Comparison of ENCODE assay signal across 9 cellular contexts in the genomic region with DNA sequence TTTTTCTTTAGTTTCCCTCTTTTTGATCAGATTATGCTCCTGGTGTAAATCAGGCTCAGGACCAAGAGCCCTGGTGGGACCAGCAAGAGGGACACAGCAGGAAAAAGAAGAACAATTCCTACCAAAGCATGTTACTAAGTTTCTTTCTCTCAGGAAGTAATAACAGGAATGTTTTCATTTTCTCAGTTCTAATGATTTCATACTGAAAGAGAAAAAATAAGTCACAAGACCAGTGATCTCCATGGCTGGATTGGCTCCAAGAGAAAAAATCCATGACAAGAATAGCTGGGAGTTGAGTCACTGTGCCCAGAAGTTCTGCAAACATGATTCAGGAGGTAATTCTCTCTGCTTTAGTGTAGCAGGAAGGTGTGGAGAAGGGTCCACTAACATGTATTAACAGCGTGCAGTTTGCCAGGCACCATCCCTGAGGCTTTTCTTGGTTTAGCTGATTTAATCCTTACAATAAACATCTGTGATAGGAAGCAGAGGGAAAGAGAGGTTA. TPM values are rescaled to one million over a fixed set of nuclear protein-coding genes. Genes with fewer than 3 reads are reported as not detected.
A peak's percentile ranks its signal among the peaks of the same experiment; 100 is the strongest.
DNase-seq lines count a peak whose midpoint lies in the region; ATAC-seq and TF ChIP-seq lines count a peak whose summit lies in the region.
"Had no signal": no experiment of that assay in that cellular context is flagged by ENCODE, and none has a peak within 500 bp of the region (broad histone marks: within the 10 kb centered on the region; RNA-seq: fewer than 3 reads in every experiment).

No MANE protein-coding gene starts in this region.

- TF ChIP-seq CTCF in AG09319 (IDR thresholded peaks at IDR 0.05; ENCODE audit: low read depth, low read length) (no peak), fibroblast of mammary gland (conservative IDR thresholded peaks at IDR 0.05; ENCODE audit: control insufficient read depth, insufficient read depth, low read depth, low read length) (no peak), osteocyte (IDR thresholded peaks at IDR 0.05) (no peak), CD14-positive monocyte (IDR thresholded peaks at IDR 0.05) (no peak)

- intact Hi-C loops in CD14-positive monocyte (cut with micrococcal nuclease) = no loop called here

- no peaks in the 10 kb centered on the region for H3K27me3 Mint-ChIP-seq in osteocyte (ENCODE audit: unreplicated experiment)
- H3K27me3 Mint-ChIP-seq in CD14-positive monocyte (ENCODE audit: low read depth in 3 of 3) = peaks cover 0 to 2% (median 1%) of the 10 kb centered on the region in 3 donors

- H3K36me3 Mint-ChIP-seq in osteocyte (ENCODE audit: unreplicated experiment) (no peaks in the 10 kb centered on the region), CD14-positive monocyte (no peaks in the 10 kb centered on the region)

- H3K27ac Mint-ChIP-seq in osteocyte (ENCODE audit: unreplicated experiment) (peak overlapping the region; percentile 97), CD14-positive monocyte (peak overlapping the region in 1 of 7 donors; percentile 41)

- ATAC-seq in GM19035 (IDR thresholded peaks at IDR 0.05; ENCODE audit: unreplicated experiment) = no peak

- DNase-seq in AG09319 (ENCODE audit: extremely low read depth, low read depth) (peak; percentile 76), RKO (ENCODE audit: low spot score) (peak; percentile 91), fibroblast of mammary gland (ENCODE audit: low read depth) (peak; percentile 97), osteocyte (ENCODE audit: extremely low spot score, unreplicated experiment) (no peak), CD14-positive monocyte (ENCODE audit: low spot score) (no peak)
- no peak for DNase-seq in stimulated activated CD4-positive, alpha-beta T cell treated with anti-CD3 and anti-CD28 coated beads, Interleukin-2, amount 100 ng/mL, for 24 hours
- no peak for DNase-seq in activated CD4-positive, CD25-positive, alpha-beta regulatory T cell (lab: John Stamatoyannopoulos, UW)
- DNase-seq: NCI-H526 treated with DMSO at 0.1 percent for 48 hours had no signal

- H3K4me3 ChIP-seq in fibroblast of mammary gland (ENCODE audit: control insufficient read depth, low read depth, low read length) = no peak overlapping the region

- peaks cover 83% of the 10 kb centered on the region for H3K4me1 Mint-ChIP-seq in osteocyte (ENCODE audit: unreplicated experiment)
- peaks cover 4% of the 10 kb centered on the region for H3K4me1 Mint-ChIP-seq in CD14-positive monocyte

- H3K9me3 Mint-ChIP-seq in osteocyte (ENCODE audit: unreplicated experiment) (peaks cover 5% of the 10 kb centered on the region), CD14-positive monocyte (no peaks in the 10 kb centered on the region)

- no peak overlapping the region for H3K4me3 Mint-ChIP-seq in osteocyte (ENCODE audit: unreplicated experiment)
- no peak overlapping the region for H3K4me3 Mint-ChIP-seq in CD14-positive monocyte

RNA-seq across cellular contexts. Expression of gene IFIT2, which starts 23.8 kb away (rescaled TPM):
- total RNA-seq in osteocyte = 8.8 and 11.0 TPM in 2 replicates
- 10 to 100 TPM; 15.5 to 25.2 TPM for polyA plus RNA-seq in CD14-positive monocyte

RNA-seq across cellular contexts. Expression of gene LIPA, which starts 26.5 kb away (rescaled TPM):
- total RNA-seq in osteocyte = 36.9 and 42.2 TPM in 2 replicates
- polyA plus RNA-seq in CD14-positive monocyte = 100 to 1,000 TPM; 289 to 353 TPM

RNA-seq across cellular contexts. Expression of gene IFIT3, which starts 49.7 kb away (rescaled TPM):
- total RNA-seq in osteocyte = 19.9 and 22.7 TPM in 2 replicates
- 10 to 100 TPM; 26.4 to 38.0 TPM for polyA plus RNA-seq in CD14-positive monocyte

Comparison
In these comparisons a context has a peak if more than half of its experiments do, and no peak if none do; other contexts are left out.
1. DNase-seq: peak in AG09319 (single experiment), RKO (single experiment) and fibroblast of mammary gland (single experiment); none in osteocyte (single experiment), CD14-positive monocyte (single experiment), stimulated activated CD4-positive, alpha-beta T cell treated with anti-CD3 and anti-CD28 coated beads, Interleukin-2, amount 100 ng/mL, for 24 hours (0 of 2) and activated CD4-positive, CD25-positive, alpha-beta regulatory T cell (0 of 4).